In the genomic region with DNA sequence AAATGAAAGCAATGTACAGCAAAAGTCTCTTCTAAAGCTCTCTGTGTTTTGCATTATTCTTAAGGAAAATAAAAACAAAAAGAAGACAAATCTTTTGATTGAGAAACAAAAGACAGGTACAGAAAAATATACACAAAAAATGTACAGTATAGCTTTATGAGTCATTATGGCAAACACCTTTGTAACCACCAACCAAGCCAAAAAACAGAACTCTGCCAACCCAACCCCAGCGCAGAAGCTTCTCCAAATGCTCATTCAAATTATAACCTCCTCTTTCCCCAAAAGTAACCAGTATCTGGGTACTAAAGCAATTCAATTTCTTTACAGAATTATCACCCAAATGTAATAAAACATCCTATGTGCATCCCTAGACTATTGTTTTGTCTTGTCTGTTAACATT, we compare ENCODE assay signal across 17 cellular contexts. TPM values are rescaled to one million over a fixed set of nuclear protein-coding genes. Genes with fewer than 3 reads are reported as not detected.
DNase-seq lines count a peak whose midpoint lies in the region; ATAC-seq lines count a peak whose summit lies in the region.
"Had no signal": no experiment of that assay in that cellular context is flagged by ENCODE, and none has a peak within 500 bp of the region (broad histone marks: within the 10 kb centered on the region; RNA-seq: fewer than 3 reads in every experiment).

No MANE protein-coding gene starts in this region.

- H3K14ac ChIP-seq in neuronal stem cell (ENCODE audit: low read length): no peak overlapping the region

- H3K9ac ChIP-seq in neuronal stem cell (ENCODE audit: low read depth, low read length, poor library complexity): no peak overlapping the region
- H3K9ac ChIP-seq: BLaER1 treated with 17β-estradiol and CSF1 and Interleukin-3, amounts not matched to agents 10 nM and 100 nM had no signal

- WGBS in neuronal stem cell (ENCODE audit: extremely low coverage in 2 of 2, insufficient read length in 2 of 2, insufficient replicate concordance in 1 of 2), 2 donors: no CpG with 5 or more reads among the region's 1 CpG

- H3K27me3 ChIP-seq in neuronal stem cell (ENCODE audit: control insufficient read depth in 3 of 3, insufficient read depth in 3 of 3, low read depth in 1 of 3, low read length in 3 of 3): no peaks in the 10 kb centered on the region
- H3K27me3 ChIP-seq: BLaER1 treated with 17β-estradiol and CSF1 and Interleukin-3, amounts not matched to agents 10 nM and 100 nM had no signal

- H3K4me3 ChIP-seq in neuronal stem cell (ENCODE audit: low read length in 2 of 2): no peak overlapping the region
- H3K4me3 ChIP-seq: BLaER1 treated with 17β-estradiol and CSF1 and Interleukin-3, amounts not matched to agents 10 nM and 100 nM; HAP-1 had no signal

- H3K4me1 Mint-ChIP-seq in T-helper 17 cell: peaks cover 12% of the 10 kb centered on the region
- H3K4me1 Mint-ChIP-seq in stimulated activated effector memory CD8-positive, alpha-beta T cell treated with anti-CD3 and anti-CD28 coated beads, Interleukin-12 subunit alpha, Interleukin-12 subunit beta, amount 100 ng/mL, for 72 hours: peaks cover 15% of the 10 kb centered on the region

- DNase-seq in T-helper 17 cell: no peak
- no peak for DNase-seq in stimulated activated effector memory CD8-positive, alpha-beta T cell treated with anti-CD3 and anti-CD28 coated beads, Interleukin-12 subunit alpha, Interleukin-12 subunit beta, amount 100 ng/mL, for 72 hours (ENCODE audit: low spot score in 2 of 2)
- no peak for DNase-seq in NCI-H774 (lab: John Stamatoyannopoulos, UW)
- DNase-seq in neuronal stem cell (ENCODE audit: low spot score): no peak
- DNase-seq: Calu3; CD8-positive, alpha-beta T cell; DMS79 treated with DMSO at 0.1 percent for 48 hours; GF-D8; KG1 had no signal

- no peaks in the 10 kb centered on the region for H3K36me3 Mint-ChIP-seq in T-helper 17 cell (ENCODE audit: low read depth)
- no peaks in the 10 kb centered on the region for H3K36me3 Mint-ChIP-seq in stimulated activated effector memory CD8-positive, alpha-beta T cell treated with anti-CD3 and anti-CD28 coated beads, Interleukin-12 subunit alpha, Interleukin-12 subunit beta, amount 100 ng/mL, for 72 hours

- H4K8ac ChIP-seq in neuronal stem cell (ENCODE audit: low read depth, low read length): no peak overlapping the region

- no peaks in the 10 kb centered on the region for H3K79me1 ChIP-seq in neuronal stem cell (ENCODE audit: low read depth, low read length)

- H3K9me3 ChIP-seq in T-helper 17 cell (ENCODE audit: control insufficient read depth, low read length, poor library complexity, severe bottlenecking) (peaks cover 4% of the 10 kb centered on the region), neuronal stem cell (replicated peaks in 1 of 2; ENCODE audit: control insufficient read depth in 2 of 2, insufficient read depth in 1 of 2, low read depth in 1 of 2, low read length in 2 of 2) (peaks cover 0 to 10% of the 10 kb centered on the region in 2 donors)

- no peak overlapping the region for H3K4me2 ChIP-seq in neuronal stem cell (ENCODE audit: insufficient read depth, low read length, poor library complexity, severe bottlenecking)
- H3K4me2 ChIP-seq: BLaER1 treated with 17β-estradiol and CSF1 and Interleukin-3, amounts not matched to agents 10 nM and 100 nM had no signal

- no peak overlapping the region for H3K4ac ChIP-seq in neuronal stem cell (ENCODE audit: low read length)

- no peak overlapping the region for H3K18ac ChIP-seq in neuronal stem cell (ENCODE audit: low read length)

- H2BK120ac ChIP-seq in neuronal stem cell (ENCODE audit: low read depth, low read length): no peak overlapping the region

- H3K4me1 ChIP-seq in neuronal stem cell (ENCODE audit: control insufficient read depth in 2 of 2, insufficient read depth in 1 of 2, low read depth in 1 of 2, low read length in 2 of 2): no peaks in the 10 kb centered on the region
- H3K4me1 ChIP-seq: HAP-1 had no signal

- H2BK12ac ChIP-seq in neuronal stem cell (ENCODE audit: low read length): no peak overlapping the region

- no peaks in the 10 kb centered on the region for H3K36me3 ChIP-seq in neuronal stem cell (replicated peaks in 1 of 2; ENCODE audit: control insufficient read depth in 2 of 2, insufficient read depth in 2 of 2, low read length in 2 of 2)
- H3K36me3 ChIP-seq: BLaER1 treated with 17β-estradiol and CSF1 and Interleukin-3, amounts not matched to agents 10 nM and 100 nM; HAP-1 had no signal

- no peak overlapping the region for H2BK15ac ChIP-seq in neuronal stem cell (ENCODE audit: low read length)

- peak overlapping the region; percentile 17 for H3K27ac Mint-ChIP-seq in T-helper 17 cell
- no peak overlapping the region for H3K27ac Mint-ChIP-seq in stimulated activated effector memory CD8-positive, alpha-beta T cell treated with anti-CD3 and anti-CD28 coated beads, Interleukin-12 subunit alpha, Interleukin-12 subunit beta, amount 100 ng/mL, for 72 hours
- H3K27ac Mint-ChIP-seq: B cell; CD8-positive, alpha-beta T cell; IgD-negative memory B cell had no signal

- no peak overlapping the region for H3K23ac ChIP-seq in neuronal stem cell (ENCODE audit: low read depth, low read length, poor library complexity)

- H3K27me3 Mint-ChIP-seq in T-helper 17 cell: no peaks in the 10 kb centered on the region
- H3K27me3 Mint-ChIP-seq: B cell, IgD-negative memory B cell had no signal

- H3K27ac ChIP-seq in neuronal stem cell (replicated peaks; ENCODE audit: low read length): no peak overlapping the region
- H3K27ac ChIP-seq: BLaER1 treated with 17β-estradiol and CSF1 and Interleukin-3, amounts not matched to agents 10 nM and 100 nM had no signal

- no peak overlapping the region for H2AK5ac ChIP-seq in neuronal stem cell (ENCODE audit: low read depth, low read length)

- H4K91ac ChIP-seq in neuronal stem cell (ENCODE audit: low read depth, low read length, poor library complexity): no peak overlapping the region

- peaks cover 12% of the 10 kb centered on the region for H3K9me3 Mint-ChIP-seq in stimulated activated effector memory CD8-positive, alpha-beta T cell treated with anti-CD3 and anti-CD28 coated beads, Interleukin-12 subunit alpha, Interleukin-12 subunit beta, amount 100 ng/mL, for 72 hours

- no peak overlapping the region for H2BK5ac ChIP-seq in neuronal stem cell (ENCODE audit: low read length)

- no peak overlapping the region for H2AFZ ChIP-seq in neuronal stem cell (ENCODE audit: low read length)

- H3K4me3 Mint-ChIP-seq in T-helper 17 cell: no peak overlapping the region
- no peak overlapping the region for H3K4me3 Mint-ChIP-seq in stimulated activated effector memory CD8-positive, alpha-beta T cell treated with anti-CD3 and anti-CD28 coated beads, Interleukin-12 subunit alpha, Interleukin-12 subunit beta, amount 100 ng/mL, for 72 hours
- H3K4me3 Mint-ChIP-seq: B cell; CD8-positive, alpha-beta T cell; IgD-negative memory B cell had no signal

- ATAC-seq in GM18502 (IDR thresholded peaks at IDR 0.05; ENCODE audit: poor library complexity, unreplicated experiment) (peak; percentile 40), GM18868 (IDR thresholded peaks at IDR 0.05; ENCODE audit: unreplicated experiment) (peak; percentile 46), T-helper 17 cell (no peak), HG03521 (IDR thresholded peaks at IDR 0.05; ENCODE audit: unreplicated experiment) (no peak)
- ATAC-seq in stimulated activated effector memory CD8-positive, alpha-beta T cell treated with anti-CD3 and anti-CD28 coated beads, Interleukin-12 subunit alpha, Interleukin-12 subunit beta, amount 100 ng/mL, for 72 hours: peak; percentile 53
- ATAC-seq: CD8-positive, alpha-beta T cell; HepG2 had no signal

RNA-seq across cellular contexts. Expression of gene FOXN2, which starts 40.4 kb away (rescaled TPM):
- 10 to 100 TPM; 55.0 to 58.7 TPM for total RNA-seq in T-helper 17 cell
- 11.2 TPM for polyA plus RNA-seq in neuronal stem cell (2013, experiment 1 of 2)
- 11.3 TPM for polyA plus RNA-seq in neuronal stem cell (2013, experiment 2 of 2)

Comparison
In these comparisons a context has a peak if more than half of its experiments do, and no peak if none do; other contexts are left out.
1. ATAC-seq: peak in GM18502 (single experiment), GM18868 (single experiment) and stimulated activated effector memory CD8-positive, alpha-beta T cell treated with anti-CD3 and anti-CD28 coated beads, Interleukin-12 subunit alpha, Interleukin-12 subunit beta, amount 100 ng/mL, for 72 hours (single experiment); none in T-helper 17 cell (single experiment) and HG03521 (single experiment).